9 cellular contexts compared by ENCODE assay signal in genomic region chr1:2429780-2430591, GRCh38. TPM values are rescaled to one million over a fixed set of nuclear protein-coding genes. Genes with fewer than 3 reads are reported as not detected.
DNase-seq lines count a peak whose midpoint lies in the region; ATAC-seq and TF ChIP-seq lines count a peak whose summit lies in the region.
"Had no signal": no experiment of that assay in that cellular context is flagged by ENCODE, and none has a peak within 500 bp of the region (broad histone marks: within the 10 kb centered on the region; RNA-seq: fewer than 3 reads in every experiment).

No MANE protein-coding gene starts in this region.

- H3K27me3 ChIP-seq in RWPE2 (ENCODE audit: insufficient read depth, poor library complexity, severe bottlenecking) (no peaks in the 10 kb centered on the region), heart right ventricle (peaks cover 4 to 85% (median 72%) of the 10 kb centered on the region in 7 donors)

- ATAC-seq in RWPE2 (ENCODE audit: low read depth) (no peak), GM19452 (IDR thresholded peaks at IDR 0.05; ENCODE audit: unreplicated experiment) (no peak), heart right ventricle (no peak), HG02885 (IDR thresholded peaks at IDR 0.05; ENCODE audit: poor library complexity, unreplicated experiment) (no peak)

- 82 to 83% methylated on average over 20 of the region's 20 CpGs for WGBS in heart right ventricle, 2 donors

- H3K4me3 ChIP-seq in GM12864 (ENCODE audit: low read depth, low read length), result no peak overlapping the region
- no peak overlapping the region for H3K4me3 ChIP-seq in RWPE2 (ENCODE audit: severe bottlenecking)
- no peak overlapping the region for H3K4me3 ChIP-seq in fibroblast of villous mesenchyme (ENCODE audit: low read depth, low read length)
- no peak overlapping the region for H3K4me3 ChIP-seq in heart right ventricle

- H3K4me1 ChIP-seq in RWPE2 (ENCODE audit: insufficient read depth, poor library complexity, severe bottlenecking), result peaks cover 24% of the 10 kb centered on the region
- no peaks in the 10 kb centered on the region for H3K4me1 ChIP-seq in heart right ventricle

- H3K36me3 ChIP-seq in RWPE2 (ENCODE audit: low read depth), result peaks cover 51% of the 10 kb centered on the region
- no peaks in the 10 kb centered on the region for H3K36me3 ChIP-seq in heart right ventricle

- peak; percentile 50 for DNase-seq in 8988T
- DNase-seq in GM12864 (ENCODE audit: low read depth), result no peak
- DNase-seq in RWPE2 (ENCODE audit: low spot score), result no peak
- DNase-seq in fibroblast of villous mesenchyme (ENCODE audit: low read depth), result no peak
- no peak for DNase-seq in heart right ventricle
- no peak for DNase-seq in posterior vena cava (ENCODE audit: low spot score)
- DNase-seq: NCI-H2081 treated with DMSO at 0.1 percent for 48 hours had no signal

- no peaks in the 10 kb centered on the region for H3K9me3 ChIP-seq in RWPE2 (ENCODE audit: severe bottlenecking)
- H3K9me3 ChIP-seq in heart right ventricle, result peaks cover 0 to 7% (median 0%) of the 10 kb centered on the region in 11 donors

- H3K27ac ChIP-seq in RWPE2 (ENCODE audit: poor library complexity, severe bottlenecking) (peak overlapping the region; percentile 86), heart right ventricle (no peak overlapping the region)

- intact Hi-C loops in heart right ventricle (cut with DNase I) (loop anchor here in 1 of 10 donors (10.0 kb wide), 1 partner anchor 215 kb away; no protein-coding TSS in a partner anchor), posterior vena cava (cut with DNase I) (loop anchor here in 1 of 2 donors (5.0 kb wide), 1 partner anchor 587 kb away; no protein-coding TSS in a partner anchor)

- TF ChIP-seq CTCF in GM12864 (IDR thresholded peaks at IDR 0.05; ENCODE audit: low read depth, low read length, missing control alignments) (peak; percentile 76), RWPE2 (IDR thresholded peaks at IDR 0.05; ENCODE audit: poor library complexity, severe bottlenecking) (peak; percentile 57), fibroblast of villous mesenchyme (IDR thresholded peaks at IDR 0.05; ENCODE audit: insufficient read depth, low read depth, low read length) (peak; percentile 25), heart right ventricle (IDR thresholded peaks at IDR 0.05) (peak in 1 of 9 donors; percentile 31)

RNA-seq across cellular contexts. Expression of gene PEX10, which starts 17.6 kb away (rescaled TPM):
- total RNA-seq in fibroblast of villous mesenchyme (28.9 and 34.1 TPM in 2 replicates), heart right ventricle (10 to 100 TPM; 14.6 to 26.0 (median 18.6) TPM), posterior vena cava (10 to 100 TPM; 10.9 to 13.1 TPM)
- 10 to 100 TPM; 13.7 to 19.1 TPM for polyA plus RNA-seq in heart right ventricle

RNA-seq across cellular contexts. Expression of gene RER1, which starts 38.3 kb away (rescaled TPM):
- total RNA-seq in fibroblast of villous mesenchyme (77.6 and 94.1 TPM in 2 replicates), heart right ventricle (100 to 1,000 TPM in 1 of 10 donors, 10 to 100 TPM in 9; 70.1 to 107 (median 84.1) TPM), posterior vena cava (100 to 1,000 TPM in 1 of 2 donors, 10 to 100 TPM in 1; 93.7 to 101 TPM)
- 10 to 100 TPM; 55.5 to 77.0 TPM for polyA plus RNA-seq in heart right ventricle

RNA-seq across cellular contexts. Expression of gene MORN1, which starts 38.6 kb away (rescaled TPM):
- 6.1 and 9.5 TPM in 2 replicates for total RNA-seq in fibroblast of villous mesenchyme
- 1 to 10 TPM; 3.5 to 7.6 (median 5.7) TPM for total RNA-seq in heart right ventricle
- polyA plus RNA-seq in heart right ventricle, result 1 to 10 TPM; 1.2 to 3.0 TPM
- total RNA-seq in posterior vena cava, result 1 to 10 TPM; 3.8 to 5.5 TPM

RNA-seq across cellular contexts. Expression of gene PLCH2, which starts 46.1 kb away (rescaled TPM):
- total RNA-seq in fibroblast of villous mesenchyme, result under 0.01 TPM in 2 replicates
- total RNA-seq in heart right ventricle, result under 1 TPM in 8 of 10 donors, not detected in 2; 0.06 to 0.51 (median 0.09) TPM
- under 1 TPM; 0.12 to 0.22 TPM for polyA plus RNA-seq in heart right ventricle
- 1 to 10 TPM in 1 of 2 donors, under 1 TPM in 1; 0.33 to 1.0 TPM for total RNA-seq in posterior vena cava
